Comparison of ENCODE assay signal across 30 cellular contexts in the genomic region with DNA sequence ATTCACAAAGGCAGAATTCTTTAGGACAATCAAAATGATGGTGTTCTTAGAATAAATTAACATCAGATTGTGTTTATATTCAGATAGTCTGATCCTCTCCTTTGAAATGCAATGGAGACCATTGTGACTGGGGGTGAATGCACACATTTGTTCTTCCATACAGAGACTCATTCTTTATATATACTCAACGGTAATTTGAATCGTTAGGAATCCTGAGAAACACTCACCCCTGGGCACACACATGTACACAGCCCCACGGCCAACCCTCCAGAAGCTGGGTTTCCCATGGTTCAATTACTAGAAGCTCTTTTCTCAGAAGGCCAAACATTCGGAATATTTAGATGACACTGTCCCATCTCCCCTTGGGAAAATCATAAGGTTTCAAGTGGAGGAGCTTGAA. TPM values are rescaled to one million over a fixed set of nuclear protein-coding genes. Genes with fewer than 3 reads are reported as not detected.
"Had no signal": no experiment of that assay in that cellular context is flagged by ENCODE, and none has a peak within 500 bp of the region (broad histone marks: within the 10 kb centered on the region; RNA-seq: fewer than 3 reads in every experiment).

No MANE protein-coding gene starts in this region.

- ATAC-seq: heart left ventricle; left cardiac atrium; left lobe of liver; left ventricle myocardium superior; lower lobe of right lung; natural killer cell; right lobe of liver; stimulated activated effector memory CD8-positive, alpha-beta T cell treated with anti-CD3 and anti-CD28 coated beads, Interleukin-12 subunit alpha, Interleukin-12 subunit beta, amount 100 ng/mL, for 72 hours; upper lobe of right lung had no signal

- H3K4me3 Mint-ChIP-seq: mesothelial cell of epicardium; naive B cell; natural killer cell; nephron progenitor cell; neural progenitor cell; stimulated activated effector memory CD8-positive, alpha-beta T cell treated with anti-CD3 and anti-CD28 coated beads, Interleukin-12 subunit alpha, Interleukin-12 subunit beta, amount 100 ng/mL, for 72 hours; stimulated activated naive CD8-positive, alpha-beta T cell treated with anti-CD3 and anti-CD28 coated beads, Interleukin-15, Interleukin-2, amounts not matched to agents 100 ng/mL and 50 ng/mL, for 24 hours had no signal

- DNase-seq: heart left ventricle; islet precursor cell; left cardiac atrium; left ventricle myocardium superior; lower lobe of right lung; mesendoderm; naive B cell; natural killer cell; nephron progenitor cell; occipital lobe; right lobe of liver; stimulated activated CD4-positive, alpha-beta T cell treated with anti-CD3 and anti-CD28 coated beads, Interleukin-12 subunit alpha, Interleukin-12 subunit beta, amount 100 ng/mL, for 4 hours; stimulated activated CD4-positive, alpha-beta T cell treated with anti-CD3 and anti-CD28 coated beads, Interleukin-15, amount 100 ng/mL, for 24 hours; stimulated activated CD4-positive, alpha-beta T cell treated with anti-CD3 and anti-CD28 coated beads, Interleukin-2, amount 100 ng/mL, for 24 hours; stimulated activated CD4-positive, alpha-beta T cell treated with anti-CD3 and anti-CD28 coated beads, Interleukin-4, amount 100 ng/mL, for 1 hour; stimulated activated naive CD4-positive, alpha-beta T cell; tibial artery; trophoblast cell; upper lobe of right lung had no signal

- H3K27ac Mint-ChIP-seq: mesothelial cell of epicardium; naive B cell; natural killer cell; nephron progenitor cell; neural progenitor cell; progenitor cell of endocrine pancreas; stimulated activated effector memory CD8-positive, alpha-beta T cell treated with anti-CD3 and anti-CD28 coated beads, Interleukin-12 subunit alpha, Interleukin-12 subunit beta, amount 100 ng/mL, for 72 hours; stimulated activated naive CD8-positive, alpha-beta T cell treated with anti-CD3 and anti-CD28 coated beads, Interleukin-15, Interleukin-2, amounts not matched to agents 100 ng/mL and 50 ng/mL, for 24 hours had no signal

- H3K9me3 Mint-ChIP-seq: natural killer cell; stimulated activated effector memory CD8-positive, alpha-beta T cell treated with anti-CD3 and anti-CD28 coated beads, Interleukin-12 subunit alpha, Interleukin-12 subunit beta, amount 100 ng/mL, for 72 hours; stimulated activated naive CD8-positive, alpha-beta T cell treated with anti-CD3 and anti-CD28 coated beads, Interleukin-15, Interleukin-2, amounts not matched to agents 100 ng/mL and 50 ng/mL, for 24 hours had no signal

- H3K4me3 ChIP-seq: heart left ventricle, lower lobe of right lung, neural progenitor cell, right atrium auricular region, right lobe of liver, skin epidermis, suprapubic skin, thoracic aorta, tibial artery, upper lobe of right lung had no signal

- H3K36me3 Mint-ChIP-seq: natural killer cell; stimulated activated effector memory CD8-positive, alpha-beta T cell treated with anti-CD3 and anti-CD28 coated beads, Interleukin-12 subunit alpha, Interleukin-12 subunit beta, amount 100 ng/mL, for 72 hours had no signal

- H3K4me1 Mint-ChIP-seq: mesothelial cell of epicardium; natural killer cell; stimulated activated effector memory CD8-positive, alpha-beta T cell treated with anti-CD3 and anti-CD28 coated beads, Interleukin-12 subunit alpha, Interleukin-12 subunit beta, amount 100 ng/mL, for 72 hours had no signal

- H3K27me3 Mint-ChIP-seq: progenitor cell of endocrine pancreas had no signal

RNA-seq across cellular contexts. Expression of a gene that starts 57.5 kb away (rescaled TPM):
- total RNA-seq: mononuclear cell, natural killer cell had no signal
